In genomic region chr2:109261906-109262631, GRCh38 we compare ENCODE assay signal across 12 cellular contexts.
"Had no signal": no experiment of that assay in that cellular context is flagged by ENCODE, and none has a peak within 500 bp of the region (broad histone marks: within the 10 kb centered on the region; RNA-seq: fewer than 3 reads in every experiment).

No MANE protein-coding gene starts in this region.

- H3K27ac ChIP-seq: dorsolateral prefrontal cortex, parathyroid adenoma, skin epidermis, tibial nerve had no signal

- H3K79me2 ChIP-seq: parathyroid adenoma had no signal

- DNase-seq: activated CD4-positive, alpha-beta memory T cell treated with anti-CD3 and anti-CD28 coated beads for 36 hours; activated CD4-positive, alpha-beta T cell treated with anti-CD3 and anti-CD28 coated beads for 1 hour; activated naive CD4-positive, alpha-beta T cell treated with anti-CD3 and anti-CD28 coated beads for 36 hours; mammary epithelial cell; naive thymus-derived CD4-positive, alpha-beta T cell; stimulated activated CD4-positive, alpha-beta T cell treated with anti-CD3 and anti-CD28 coated beads, Interleukin-4, amount 100 ng/mL, for 24 hours; stimulated activated naive CD4-positive, alpha-beta T cell treated with Interleukin-2 at 50 U/mL for 16 hours; substantia nigra had no signal

- H3K27me3 ChIP-seq: dorsolateral prefrontal cortex, tibial nerve had no signal

- H3K9me3 ChIP-seq: tibial nerve had no signal

- H3K4me3 ChIP-seq: dorsolateral prefrontal cortex, skin epidermis, tibial nerve had no signal

- ATAC-seq: naive thymus-derived CD4-positive, alpha-beta T cell had no signal

- H2AFZ ChIP-seq: parathyroid adenoma had no signal

- H3K36me3 ChIP-seq: tibial nerve had no signal

- H3K9ac ChIP-seq: parathyroid adenoma had no signal
